ENCODE assay signal across 8 cellular contexts in genomic region chr10:68471586-68472408, GRCh38. TPM values are rescaled to one million over a fixed set of nuclear protein-coding genes. Genes with fewer than 3 reads are reported as not detected.
DNase-seq lines count a peak whose midpoint lies in the region; ATAC-seq and TF ChIP-seq lines count a peak whose summit lies in the region.

DNA2 (minus strand) TSS chr10:68471973; CDS start chr10:68471864, 109 bp downstream.

- H3K9me2 ChIP-seq in Karpas-422 (replicated peaks; ENCODE audit: insufficient read depth, low read length) = no peaks in the 10 kb centered on the region

- no peak for TF ChIP-seq CTCF in nephron (IDR thresholded peaks at IDR 0.05; ENCODE audit: unreplicated experiment in 3 of 3)

- no peaks in the 10 kb centered on the region for H3K27me3 ChIP-seq in Karpas-422 (ENCODE audit: low read length)

- H3K27ac ChIP-seq in Karpas-422 (ENCODE audit: low read length) = peak within 1 kb of the TSS; percentile 80

- H3K4me2 ChIP-seq in Karpas-422 (ENCODE audit: low read depth, low read length, poor library complexity, severe bottlenecking) = peak within 1 kb of the TSS; percentile 95

- H3K27ac Mint-ChIP-seq in activated T-helper 2 cell treated with anti-CD3 and anti-CD28 coated beads, Interferon-gamma antibody, Interleukin-2, Interleukin-4, amounts not matched to agents 10 μg/mL and 5 μg/mL and 100 μg/mL, durations not matched to agents 14 hours and 24 hours and 36 hours = peak within 1 kb of the TSS; percentile 95
- H3K27ac Mint-ChIP-seq in nephron = peak within 1 kb of the TSS; percentile 86 to 99 (median 99)
- peak within 1 kb of the TSS; percentile 98 for H3K27ac Mint-ChIP-seq in stimulated activated naive CD8-positive, alpha-beta T cell treated with anti-CD3 and anti-CD28 coated beads, Interleukin-15, Interleukin-2, amounts not matched to agents 100 ng/mL and 50 ng/mL, for 24 hours

- H3K9me3 ChIP-seq in Karpas-422 (ENCODE audit: low read length) = no peaks in the 10 kb centered on the region

- H3K4me1 ChIP-seq in Karpas-422 (ENCODE audit: low read length) = peaks cover 18% of the 10 kb centered on the region

- H3K4me3 ChIP-seq in Karpas-422 (ENCODE audit: low read length) = peak within 1 kb of the TSS; percentile 94

- peak; percentile 83 for DNase-seq in EL
- DNase-seq in Karpas-422 = peak; percentile 94
- DNase-seq in RPMI8226 = peak; percentile 85
- DNase-seq in activated T-helper 2 cell treated with anti-CD3 and anti-CD28 coated beads, Interferon-gamma antibody, Interleukin-2, Interleukin-4, amounts not matched to agents 10 μg/mL and 5 μg/mL and 100 μg/mL, durations not matched to agents 14 hours and 24 hours and 36 hours (ENCODE audit: low spot score) = peak; percentile 79
- peak; percentile 48 for DNase-seq in fibroblast of peridontal ligament (ENCODE audit: extremely low read depth)

- no peaks in the 10 kb centered on the region for H4K20me1 ChIP-seq in Karpas-422 (ENCODE audit: insufficient read depth, low read depth, low read length)

- intact Hi-C loops in activated T-helper 2 cell treated with anti-CD3 and anti-CD28 coated beads, Interferon-gamma antibody, Interleukin-2, Interleukin-4, amounts not matched to agents 10 μg/mL and 5 μg/mL and 100 μg/mL, durations not matched to agents 14 hours and 24 hours and 36 hours (cut with micrococcal nuclease) = loop anchor here (1.0 to 5.0 kb wide), 4 partner anchors 56 to 431 kb away; partner anchors contain the start of genes CCAR1, DDX50, HNRNPH3 and PBLD

- peaks cover 26% of the 10 kb centered on the region for H3K4me1 Mint-ChIP-seq in activated T-helper 2 cell treated with anti-CD3 and anti-CD28 coated beads, Interferon-gamma antibody, Interleukin-2, Interleukin-4, amounts not matched to agents 10 μg/mL and 5 μg/mL and 100 μg/mL, durations not matched to agents 14 hours and 24 hours and 36 hours (ENCODE audit: low read depth)
- peaks cover 29% of the 10 kb centered on the region for H3K4me1 Mint-ChIP-seq in nephron
- H3K4me1 Mint-ChIP-seq in stimulated activated naive CD8-positive, alpha-beta T cell treated with anti-CD3 and anti-CD28 coated beads, Interleukin-15, Interleukin-2, amounts not matched to agents 100 ng/mL and 50 ng/mL, for 24 hours (ENCODE audit: low read depth) = peaks cover 29% of the 10 kb centered on the region

- H2AFZ ChIP-seq in Karpas-422 (ENCODE audit: low read length) = peak within 1 kb of the TSS; percentile 86

- peak; percentile 87 for ATAC-seq in GM21825 (IDR thresholded peaks at IDR 0.05; ENCODE audit: unreplicated experiment)

- H3K27me3 Mint-ChIP-seq in activated T-helper 2 cell treated with anti-CD3 and anti-CD28 coated beads, Interferon-gamma antibody, Interleukin-2, Interleukin-4, amounts not matched to agents 10 μg/mL and 5 μg/mL and 100 μg/mL, durations not matched to agents 14 hours and 24 hours and 36 hours (ENCODE audit: low read depth) = no peaks in the 10 kb centered on the region
- H3K27me3 Mint-ChIP-seq in nephron (ENCODE audit: low read depth) = no peaks in the 10 kb centered on the region
- H3K27me3 Mint-ChIP-seq in stimulated activated naive CD8-positive, alpha-beta T cell treated with anti-CD3 and anti-CD28 coated beads, Interleukin-15, Interleukin-2, amounts not matched to agents 100 ng/mL and 50 ng/mL, for 24 hours = no peaks in the 10 kb centered on the region

- peaks cover 48% of the 10 kb centered on the region for H3K79me2 ChIP-seq in Karpas-422 (ENCODE audit: low read length)

- peak within 1 kb of the TSS; percentile 97 for H3K4me3 Mint-ChIP-seq in activated T-helper 2 cell treated with anti-CD3 and anti-CD28 coated beads, Interferon-gamma antibody, Interleukin-2, Interleukin-4, amounts not matched to agents 10 μg/mL and 5 μg/mL and 100 μg/mL, durations not matched to agents 14 hours and 24 hours and 36 hours (ENCODE audit: low read depth)
- peak within 1 kb of the TSS; percentile 97 to 98 (median 97) for H3K4me3 Mint-ChIP-seq in nephron
- H3K4me3 Mint-ChIP-seq in stimulated activated naive CD8-positive, alpha-beta T cell treated with anti-CD3 and anti-CD28 coated beads, Interleukin-15, Interleukin-2, amounts not matched to agents 100 ng/mL and 50 ng/mL, for 24 hours = peak within 1 kb of the TSS; percentile 100

- H3K36me3 Mint-ChIP-seq in activated T-helper 2 cell treated with anti-CD3 and anti-CD28 coated beads, Interferon-gamma antibody, Interleukin-2, Interleukin-4, amounts not matched to agents 10 μg/mL and 5 μg/mL and 100 μg/mL, durations not matched to agents 14 hours and 24 hours and 36 hours (ENCODE audit: low read depth) = peaks cover 36% of the 10 kb centered on the region
- H3K36me3 Mint-ChIP-seq in nephron (ENCODE audit: low read depth) = peaks cover 6% of the 10 kb centered on the region
- H3K36me3 Mint-ChIP-seq in stimulated activated naive CD8-positive, alpha-beta T cell treated with anti-CD3 and anti-CD28 coated beads, Interleukin-15, Interleukin-2, amounts not matched to agents 100 ng/mL and 50 ng/mL, for 24 hours (ENCODE audit: low read depth) = peaks cover 26% of the 10 kb centered on the region

- H3K9me3 Mint-ChIP-seq in activated T-helper 2 cell treated with anti-CD3 and anti-CD28 coated beads, Interferon-gamma antibody, Interleukin-2, Interleukin-4, amounts not matched to agents 10 μg/mL and 5 μg/mL and 100 μg/mL, durations not matched to agents 14 hours and 24 hours and 36 hours = no peaks in the 10 kb centered on the region
- H3K9me3 Mint-ChIP-seq in nephron = no peaks in the 10 kb centered on the region
- H3K9me3 Mint-ChIP-seq in stimulated activated naive CD8-positive, alpha-beta T cell treated with anti-CD3 and anti-CD28 coated beads, Interleukin-15, Interleukin-2, amounts not matched to agents 100 ng/mL and 50 ng/mL, for 24 hours = no peaks in the 10 kb centered on the region

- H3K9ac ChIP-seq in Karpas-422 (ENCODE audit: low read length) = peak within 1 kb of the TSS; percentile 91

- H3K36me3 ChIP-seq in Karpas-422 (ENCODE audit: insufficient read depth, low read length) = peaks cover 29% of the 10 kb centered on the region

RNA-seq across cellular contexts. Expression of gene DNA2, which starts in this region (rescaled TPM):
- 11.5 and 27.7 TPM in 2 replicates for total RNA-seq in Karpas-422 (2014; rRNA removed; shearing (Covaris generic); ENCODE audit: low replicate concordance)
- total RNA-seq in activated T-helper 2 cell treated with anti-CD3 and anti-CD28 coated beads, Interferon-gamma antibody, Interleukin-2, Interleukin-4, amounts not matched to agents 10 μg/mL and 5 μg/mL and 100 μg/mL, durations not matched to agents 14 hours and 24 hours and 36 hours = 51.6 and 54.3 TPM in 2 replicates

Comparison
In these comparisons a context has a peak if more than half of its experiments do, and no peak if none do; other contexts are left out.
1. Peak in every context shown above with its lines: DNase-seq, ATAC-seq, H3K4me3 ChIP-seq and H3K27ac ChIP-seq.